1 cellular context compared by ENCODE assay signal in the genomic region with DNA sequence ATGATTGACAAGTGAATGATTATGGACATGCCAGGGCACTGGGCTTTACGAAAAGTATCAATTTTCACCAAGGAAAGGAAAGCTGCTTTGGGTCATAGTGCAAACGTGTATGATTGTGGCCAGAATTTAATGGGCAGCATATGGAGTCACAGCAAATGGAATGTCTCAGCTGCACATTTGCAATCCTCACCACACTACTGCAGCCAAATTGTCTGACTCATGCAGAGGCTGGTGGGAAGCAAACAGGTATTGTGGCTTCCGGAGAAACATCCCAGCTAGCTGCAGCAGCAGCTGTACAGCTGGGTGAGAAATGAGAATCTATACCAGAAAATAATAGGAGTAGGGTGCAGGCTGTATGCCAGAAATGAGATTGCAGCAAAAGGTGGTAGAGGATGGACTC.
TF ChIP-seq lines count a peak whose summit lies in the region.

No MANE protein-coding gene starts in this region.

TF ChIP-seq in H1, 55 proteins besides CTCF, POLR2A, EP300 and RAD21 (continued from another document):
- TF ChIP-seq BCL11A (IDR thresholded peaks at IDR 0.05; ENCODE audit: low read depth in 2 of 2, low read length in 2 of 2) (no peak), CEBPB (IDR thresholded peaks at IDR 0.05; ENCODE audit: low read depth, low read length) (no peak), EZH2 (IDR thresholded peaks at IDR 0.05; ENCODE audit: low read depth, low read length, severe bottlenecking) (no peak), CREB1 (IDR thresholded peaks at IDR 0.05) (no peak), CBX5 (IDR thresholded peaks at IDR 0.05; ENCODE audit: low read depth, low read length) (no peak), POU5F1 (IDR thresholded peaks at IDR 0.05; ENCODE audit: low read depth, low read length) (no peak), POLR2AphosphoS5 (IDR thresholded peaks at IDR 0.05; ENCODE audit: low read depth, low read length) (no peak), YY1 (IDR thresholded peaks at IDR 0.05; ENCODE audit: low read depth, low read length) (no peak), EGR1 (IDR thresholded peaks at IDR 0.05; ENCODE audit: borderline replicate concordance, low read depth, low read length) (no peak)
- TF ChIP-seq, protein P1, sequence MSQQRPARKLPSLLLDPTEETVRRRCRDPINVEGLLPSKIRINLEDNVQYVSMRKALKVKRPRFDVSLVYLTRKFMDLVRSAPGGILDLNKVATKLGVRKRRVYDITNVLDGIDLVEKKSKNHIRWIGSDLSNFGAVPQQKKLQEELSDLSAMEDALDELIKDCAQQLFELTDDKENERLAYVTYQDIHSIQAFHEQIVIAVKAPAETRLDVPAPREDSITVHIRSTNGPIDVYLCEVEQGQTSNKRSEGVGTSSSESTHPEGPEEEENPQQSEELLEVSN (IDR thresholded peaks at IDR 0.05): no peak
